Comparison of ENCODE assay signal across 1 cellular context in genomic region chr9:16515879-16516289, GRCh38.
TF ChIP-seq lines count a peak whose summit lies in the region.

No MANE protein-coding gene starts in this region.

TF ChIP-seq in GM23338, 12 proteins besides CTCF, POLR2A, EP300 and RAD21:
- TF ChIP-seq ZNF462 (CRISPR knock-in tag; IDR thresholded peaks at IDR 0.05) (0 out of 2 replicates have a peak, but pooled peaks have one; percentile 7), EZH2 (IDR thresholded peaks at IDR 0.05; ENCODE audit: low read depth, unreplicated experiment) (no peak)
TF ChIP-seq in GM23338: peak in this region for 1.
